20 cellular contexts compared by ENCODE assay signal in genomic region chr11:95148421-95148820, GRCh38. TPM values are rescaled to one million over a fixed set of nuclear protein-coding genes. Genes with fewer than 3 reads are reported as not detected.
DNase-seq lines count a peak whose midpoint lies in the region; ATAC-seq and TF ChIP-seq lines count a peak whose summit lies in the region.
"Had no signal": no experiment of that assay in that cellular context is flagged by ENCODE, and none has a peak within 500 bp of the region (broad histone marks: within the 10 kb centered on the region; RNA-seq: fewer than 3 reads in every experiment).

No MANE protein-coding gene starts in this region.

- no peak for TF ChIP-seq RAD21 in SK-N-SH (IDR thresholded peaks at IDR 0.05; ENCODE audit: low read length)

- H3K27ac ChIP-seq in C4-2B, result peak overlapping the region; percentile 37
- H3K27ac ChIP-seq in SK-N-SH (ENCODE audit: low read depth in 2 of 2, low read length in 1 of 2), result peak overlapping the region; percentile 70 to 95; a peak in 3 of 4 replicates
- H3K27ac ChIP-seq in caudate nucleus (ENCODE audit: low read depth, low read length), result no peak overlapping the region

- CTCF ChIA-PET in SK-N-SH (lab: Yijun Ruan, JAX), result interaction anchor here (0.9 to 5.1 kb wide), 10 partner anchors 10 to 624 kb away, joined by 3 to 29 read pairs (median 4); partner anchors contain the start of genes ENDOD1 and SRSF8

- no peaks in the 10 kb centered on the region for H3K9me3 Mint-ChIP-seq in naive thymus-derived CD8-positive, alpha-beta T cell
- H3K9me3 Mint-ChIP-seq: activated CD8-positive, alpha-beta T cell treated with anti-CD3 and anti-CD28 coated beads for 36 hours; activated naive CD8-positive, alpha-beta T cell treated with anti-CD3 and anti-CD28 coated beads for 36 hours; endodermal cell; stimulated activated effector memory CD8-positive, alpha-beta T cell treated with anti-CD3 and anti-CD28 coated beads, Interleukin-12 subunit alpha, Interleukin-12 subunit beta, amount 100 ng/mL, for 72 hours; WTC11 had no signal

- no peaks in the 10 kb centered on the region for H3K9me2 ChIP-seq in SK-N-SH

- H3K79me2 ChIP-seq in SK-N-SH (ENCODE audit: insufficient read depth), result no peaks in the 10 kb centered on the region

- no peaks in the 10 kb centered on the region for H3K9me3 ChIP-seq in SK-N-SH
- H3K9me3 ChIP-seq: tibial artery had no signal

- TF ChIP-seq CTCF in C4-2B (conservative IDR thresholded peaks at IDR 0.05) (no peak), SK-N-SH (IDR thresholded peaks at IDR 0.05) (no peak)

- H4K20me1 ChIP-seq in SK-N-SH (ENCODE audit: insufficient read depth), result no peaks in the 10 kb centered on the region

- peaks cover 12 to 34% (median 27%) of the 10 kb centered on the region in 5 donors for H3K27me3 Mint-ChIP-seq in naive thymus-derived CD8-positive, alpha-beta T cell

- no peak overlapping the region for H3K27ac Mint-ChIP-seq in naive thymus-derived CD8-positive, alpha-beta T cell
- H3K27ac Mint-ChIP-seq: activated CD8-positive, alpha-beta T cell treated with anti-CD3 and anti-CD28 coated beads for 36 hours; activated naive CD8-positive, alpha-beta T cell treated with anti-CD3 and anti-CD28 coated beads for 36 hours; endodermal cell; stimulated activated effector memory CD8-positive, alpha-beta T cell treated with anti-CD3 and anti-CD28 coated beads, Interleukin-12 subunit alpha, Interleukin-12 subunit beta, amount 100 ng/mL, for 72 hours; WTC11 had no signal

- H3F3A ChIP-seq in SK-N-SH (replicated peaks; ENCODE audit: insufficient read depth), result peaks cover 25% of the 10 kb centered on the region

- H3K9ac ChIP-seq in SK-N-SH, result no peak overlapping the region

- no peak for DNase-seq in SK-N-SH
- peak; percentile 82 for DNase-seq in fibroblast of gingiva (ENCODE audit: low read depth)
- DNase-seq in renal cortical epithelial cell (ENCODE audit: low read depth), result peak; percentile 44
- DNase-seq in naive thymus-derived CD8-positive, alpha-beta T cell, result no peak
- DNase-seq in dermis blood vessel endothelial cell, result no peak
- DNase-seq in medulla oblongata (ENCODE audit: extremely low spot score), result no peak
- DNase-seq in caudate nucleus (lab: John Stamatoyannopoulos, UW), result no peak
- DNase-seq: activated CD8-positive, alpha-beta T cell treated with anti-CD3 and anti-CD28 coated beads for 36 hours; activated naive CD8-positive, alpha-beta T cell treated with anti-CD3 and anti-CD28 coated beads for 36 hours; CD4-positive, CD25-positive, alpha-beta regulatory T cell; DMS79 treated with DMSO at 0.1 percent for 48 hours; endodermal cell; left colon; NCI-H1105 treated with DMSO at 0.1 percent for 48 hours; posterior cingulate gyrus; RPMI8226; tibial artery had no signal

- H3K4me2 ChIP-seq in SK-N-SH, result peak overlapping the region; percentile 65

- H3K4me3 Mint-ChIP-seq in naive thymus-derived CD8-positive, alpha-beta T cell, result peak overlapping the region in 1 of 10 donors; percentile 3
- H3K4me3 Mint-ChIP-seq: activated CD8-positive, alpha-beta T cell treated with anti-CD3 and anti-CD28 coated beads for 36 hours; activated naive CD8-positive, alpha-beta T cell treated with anti-CD3 and anti-CD28 coated beads for 36 hours; endodermal cell; stimulated activated effector memory CD8-positive, alpha-beta T cell treated with anti-CD3 and anti-CD28 coated beads, Interleukin-12 subunit alpha, Interleukin-12 subunit beta, amount 100 ng/mL, for 72 hours had no signal

- peaks cover 27 to 34% of the 10 kb centered on the region in 2 experiments for H3K4me1 ChIP-seq in SK-N-SH (ENCODE audit: control insufficient read depth in 1 of 2, insufficient read depth in 2 of 2, low read depth in 1 of 2, low read length in 1 of 2)

- H2AFZ ChIP-seq in SK-N-SH (ENCODE audit: low read depth), result no peak overlapping the region

- peaks cover 15 to 27% (median 22%) of the 10 kb centered on the region in 4 donors for H3K4me1 Mint-ChIP-seq in naive thymus-derived CD8-positive, alpha-beta T cell

- ATAC-seq in naive thymus-derived CD8-positive, alpha-beta T cell, result no peak
- ATAC-seq: activated CD8-positive, alpha-beta T cell treated with anti-CD3 and anti-CD28 coated beads for 36 hours; left colon; stimulated activated effector memory CD8-positive, alpha-beta T cell treated with anti-CD3 and anti-CD28 coated beads, Interleukin-12 subunit alpha, Interleukin-12 subunit beta, amount 100 ng/mL, for 72 hours; WTC11 had no signal

- no peaks in the 10 kb centered on the region for H3K36me3 ChIP-seq in SK-N-SH (replicated peaks in 1 of 2; ENCODE audit: control insufficient read depth in 1 of 2, insufficient read depth in 2 of 2, low read length in 1 of 2)
- H3K36me3 ChIP-seq: tibial artery had no signal

- TF ChIP-seq EP300 in SK-N-SH (IDR thresholded peaks at IDR 0.05; ENCODE audit: borderline replicate concordance in 1 of 2, low read depth in 1 of 2, low read length in 1 of 2), result no peak

- H3K36me3 Mint-ChIP-seq in naive thymus-derived CD8-positive, alpha-beta T cell, result no peaks in the 10 kb centered on the region
- H3K36me3 Mint-ChIP-seq: CD4-positive, CD25-positive, alpha-beta regulatory T cell; stimulated activated effector memory CD8-positive, alpha-beta T cell treated with anti-CD3 and anti-CD28 coated beads, Interleukin-12 subunit alpha, Interleukin-12 subunit beta, amount 100 ng/mL, for 72 hours; WTC11 had no signal

- no peak overlapping the region for H3K4me3 ChIP-seq in SK-N-SH (ENCODE audit: low read depth in 2 of 2, low read length in 1 of 2)
- H3K4me3 ChIP-seq: tibial artery had no signal

- POLR2A ChIA-PET in SK-N-SH (lab: Yijun Ruan, JAX), result interaction anchor here (0.7 to 1.9 kb wide), 3 partner anchors 58 to 81 kb away, joined by 3 to 8 read pairs (median 3); partner anchors contain the start of gene ENDOD1
- POLR2A ChIA-PET in naive thymus-derived CD8-positive, alpha-beta T cell (lab: Charles Lee), result interaction anchor here (1.0 to 1.8 kb wide), 2 partner anchors 81 to 642 kb away, joined by 4 to 7 read pairs; partner anchors contain the start of genes CEP57, FAM76B and SRSF8

- no peaks in the 10 kb centered on the region for H3K27me3 ChIP-seq in SK-N-SH (ENCODE audit: insufficient read depth)
- H3K27me3 ChIP-seq: tibial artery had no signal

TF ChIP-seq in SK-N-SH, 30 proteins besides CTCF, POLR2A, EP300 and RAD21:
- no peak for TF ChIP-seq FOSL2 (IDR thresholded peaks at IDR 0.05; ENCODE audit: borderline replicate concordance, low read depth)
- 0 out of 2 replicates have a peak, but pooled peaks have one; percentile 28 for TF ChIP-seq MEF2A (IDR thresholded peaks at IDR 0.05; ENCODE audit: borderline replicate concordance, low read depth)
- TF ChIP-seq TCF12 (IDR thresholded peaks at IDR 0.05), result peak; percentile 31; the same call in 1 of the 2 replicates

RNA-seq across cellular contexts. Expression of gene ENDOD1, which starts 58.8 kb away (rescaled TPM):
- polyA plus RNA-seq in SK-N-SH (2012; rRNA removed), result 15.0 and 18.4 TPM in 2 replicates
- polyA plus RNA-seq in SK-N-SH (2012; cell fraction: cytosol; rRNA removed), result 19.4 and 22.0 TPM in 2 replicates
- polyA plus RNA-seq in SK-N-SH (2012; cell fraction: nucleus; rRNA removed), result 5.5 and 8.9 TPM in 2 replicates
- total RNA-seq in renal cortical epithelial cell (47.9 and 51.4 TPM in 2 replicates), dermis blood vessel endothelial cell (61.1 and 74.7 TPM in 2 replicates)
- 10 to 100 TPM; 10.2 TPM for total RNA-seq in naive thymus-derived CD8-positive, alpha-beta T cell
- 10 to 100 TPM in 1 of 3 donors, 1 to 10 TPM in 2; 3.9 to 10.1 (median 6.9) TPM for polyA plus RNA-seq in naive thymus-derived CD8-positive, alpha-beta T cell

Comparison
In these comparisons a context has a peak if more than half of its experiments do, and no peak if none do; other contexts are left out.
1. DNase-seq: peak in fibroblast of gingiva (single experiment) and renal cortical epithelial cell (single experiment); none in SK-N-SH (single experiment), naive thymus-derived CD8-positive, alpha-beta T cell (0 of 10), dermis blood vessel endothelial cell (single experiment), medulla oblongata (single experiment) and caudate nucleus (0 of 61).